Comparison of ENCODE assay signal across 18 cellular contexts in genomic region chr7:78601728-78602127, GRCh38.
DNase-seq lines count a peak whose midpoint lies in the region; ATAC-seq, FAIRE-seq and TF ChIP-seq lines count a peak whose summit lies in the region.
"Had no signal": no experiment of that assay in that cellular context is flagged by ENCODE, and none has a peak within 500 bp of the region (broad histone marks: within the 10 kb centered on the region; RNA-seq: fewer than 3 reads in every experiment).

No MANE protein-coding gene starts in this region.

- no peaks in the 10 kb centered on the region for H3K36me3 ChIP-seq in suprapubic skin
- H3K36me3 ChIP-seq: BLaER1 had no signal

- WGBS in suprapubic skin = 65% methylated on average over 2 of the region's 2 CpGs

- no peak overlapping the region for H3K4me3 ChIP-seq in suprapubic skin
- H3K4me3 ChIP-seq: BLaER1 had no signal

- DNase-seq in EH (ENCODE audit: low read depth) (peak; percentile 37), M059J (ENCODE audit: low read depth) (peak; percentile 53), frontal cortex (ENCODE audit: low spot score in 2 of 2) (no peak), stromal cell of bone marrow (ENCODE audit: low read depth) (peak; percentile 5), NCI-H1417 (lab: John Stamatoyannopoulos, UW) (no peak), suprapubic skin (ENCODE audit: low spot score in 2 of 2) (no peak)
- DNase-seq: DND-41, H7, MM.1S, NCI-H1105, NCI-H1694 treated with DMSO at 0.1 percent for 48 hours, NCI-H345, NCI-H69, OCI-M1, RPMI8226, SIG-M5 had no signal

- no peak for ATAC-seq in GM21619 (IDR thresholded peaks at IDR 0.05; ENCODE audit: unreplicated experiment)

- FAIRE-seq in frontal cortex (lab: Jason Lieb, UNC) = peak; percentile 52

- TF ChIP-seq CTCF in suprapubic skin (IDR thresholded peaks at IDR 0.05) = no peak

- H3K27ac ChIP-seq in suprapubic skin = no peak overlapping the region
- H3K27ac ChIP-seq: BLaER1 had no signal

- no peaks in the 10 kb centered on the region for H3K9me3 ChIP-seq in suprapubic skin
- H3K9me3 ChIP-seq: BLaER1 had no signal

- no peaks in the 10 kb centered on the region for H3K27me3 ChIP-seq in suprapubic skin
- H3K27me3 ChIP-seq: BLaER1 had no signal

- TF ChIP-seq POLR2A in suprapubic skin (IDR thresholded peaks at IDR 0.05) = no peak

- H3K4me1 ChIP-seq in suprapubic skin = no peaks in the 10 kb centered on the region
- H3K4me1 ChIP-seq: BLaER1 had no signal

- no peak for TF ChIP-seq EP300 in suprapubic skin (IDR thresholded peaks at IDR 0.05)

Comparison
In these comparisons a context has a peak if more than half of its experiments do, and no peak if none do; other contexts are left out.
1. DNase-seq: peak in EH (single experiment), M059J (single experiment) and stromal cell of bone marrow (single experiment); none in frontal cortex (0 of 2), NCI-H1417 (0 of 3) and suprapubic skin (0 of 2).